Comparison of ENCODE assay signal across 7 cellular contexts in the genomic region with DNA sequence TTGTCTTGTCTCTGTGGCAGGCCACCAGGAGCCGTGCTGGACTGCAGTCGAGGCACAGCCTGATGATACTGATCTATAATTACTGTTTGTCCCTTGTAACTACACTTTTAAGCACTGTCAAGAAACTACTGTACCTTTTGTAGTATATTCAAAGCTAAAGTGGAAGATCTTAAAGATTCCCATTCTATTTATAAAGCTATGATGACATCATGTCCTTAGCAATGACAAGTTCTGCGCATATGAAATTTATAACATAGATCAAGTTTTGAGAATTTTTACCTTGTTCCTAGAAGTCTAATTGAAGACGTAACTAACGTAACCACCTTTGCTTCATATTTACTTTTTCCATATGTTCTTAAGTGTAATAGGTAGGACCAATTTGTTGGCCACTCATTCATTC.
"Had no signal": no experiment of that assay in that cellular context is flagged by ENCODE, and none has a peak within 500 bp of the region (broad histone marks: within the 10 kb centered on the region; RNA-seq: fewer than 3 reads in every experiment).

No MANE protein-coding gene starts in this region.

- FAIRE-seq: H54, HTR-8/SVneo had no signal

- H3K9ac ChIP-seq: GM23248 had no signal

- H3K27ac ChIP-seq: GM23248 had no signal

- H3K4me3 ChIP-seq: GM23248 had no signal

- DNase-seq: GM23248, GOT3, H9, HCEC 1CT, KG1 had no signal

- H2AFZ ChIP-seq: GM23248 had no signal
